22 cellular contexts compared by ENCODE assay signal in the genomic region with DNA sequence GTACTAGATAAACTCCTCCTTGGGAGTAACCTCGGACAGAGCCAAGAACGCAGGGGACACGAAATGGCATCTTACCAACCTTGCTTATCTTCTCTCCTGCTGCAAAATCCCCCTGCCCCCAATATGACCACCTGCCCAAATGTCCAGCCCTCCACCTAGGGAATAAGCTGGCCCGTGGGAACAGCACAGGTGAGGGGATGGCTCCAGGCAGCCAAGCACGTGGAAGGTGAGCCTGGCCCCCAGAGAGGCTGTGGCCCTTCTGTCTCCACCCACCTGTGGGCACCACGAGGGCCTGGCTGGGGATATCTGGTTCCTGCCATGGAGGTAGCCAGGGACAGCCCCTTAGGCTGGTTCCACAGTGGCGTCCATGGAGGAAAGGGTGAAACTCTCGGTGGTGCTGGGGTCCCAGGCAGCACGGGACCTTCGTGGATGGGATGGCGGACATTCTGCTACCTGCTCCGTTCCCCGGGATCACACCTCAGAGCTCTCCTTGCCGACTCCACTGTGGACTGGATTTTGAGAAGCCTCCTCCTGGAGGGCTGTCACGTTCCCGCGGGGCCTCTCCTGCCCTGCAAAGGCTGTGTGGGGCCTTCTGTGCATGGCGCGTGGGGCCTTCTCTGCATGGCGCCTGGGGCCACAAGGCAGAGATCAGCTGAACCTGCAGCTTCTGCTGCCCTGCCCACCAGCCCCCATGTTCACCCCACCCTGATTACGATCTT.
DNase-seq lines count a peak whose midpoint lies in the region; ATAC-seq and TF ChIP-seq lines count a peak whose summit lies in the region.
"Had no signal": no experiment of that assay in that cellular context is flagged by ENCODE, and none has a peak within 500 bp of the region (broad histone marks: within the 10 kb centered on the region; RNA-seq: fewer than 3 reads in every experiment).

No MANE protein-coding gene starts in this region.

- no peaks in the 10 kb centered on the region for H3K9me3 Mint-ChIP-seq in endodermal cell
- peaks cover 2% of the 10 kb centered on the region for H3K9me3 Mint-ChIP-seq in neural progenitor cell
- H3K9me3 Mint-ChIP-seq: CD4-positive, CD25-positive, alpha-beta regulatory T cell had no signal

- H3K4me2 ChIP-seq in neural progenitor cell (peak overlapping the region; percentile 73), osteoblast (ENCODE audit: insufficient read depth, low read length) (no peak overlapping the region)

- no peak overlapping the region for H3K9ac ChIP-seq in endodermal cell (ENCODE audit: extremely low read depth, low read length, poor library complexity, severe bottlenecking)
- no peak overlapping the region for H3K9ac ChIP-seq in neural progenitor cell

- H3K4me1 Mint-ChIP-seq in endodermal cell = peaks cover 8% of the 10 kb centered on the region
- H3K4me1 Mint-ChIP-seq in neural progenitor cell = peaks cover 46% of the 10 kb centered on the region

- no peak for TF ChIP-seq CTCF in heart right ventricle (IDR thresholded peaks at IDR 0.05)
- no peak for TF ChIP-seq CTCF in endodermal cell (conservative IDR thresholded peaks at IDR 0.05)
- no peak for TF ChIP-seq CTCF in neural progenitor cell (IDR thresholded peaks at IDR 0.05)
- no peak for TF ChIP-seq CTCF in uterus (IDR thresholded peaks at IDR 0.05)
- no peak for TF ChIP-seq CTCF in osteoblast (IDR thresholded peaks at IDR 0.05; ENCODE audit: extremely low read depth, low read depth, low read length)

- no peak for ATAC-seq in heart right ventricle
- ATAC-seq: Right ventricle myocardium inferior had no signal

- H3K4me3 ChIP-seq in heart right ventricle (no peak overlapping the region), endodermal cell (ENCODE audit: low read length) (no peak overlapping the region), neural progenitor cell (no peak overlapping the region), uterus (no peak overlapping the region), osteoblast (ENCODE audit: insufficient read depth, low read length) (no peak overlapping the region)

- intact Hi-C loops in cardiac septum (cut with DNase I) (no loop called here), heart right ventricle (cut with DNase I) (no loop called here), uterus (cut with DNase I; ENCODE audit: low total_unique reads) (loop anchor here (10.0 kb wide), 1 partner anchor 45 kb away; no protein-coding TSS in a partner anchor)

- no peak for TF ChIP-seq POLR2A in uterus (IDR thresholded peaks at IDR 0.05)

- 92 to 95% methylated on average over 21 of the region's 21 CpGs for WGBS in heart right ventricle, 2 donors
- WGBS in endodermal cell (ENCODE audit: insufficient coverage in 1 of 2, insufficient read length in 1 of 2), 2 experiments = 91 to 95% methylated on average over 11 to 21 of the region's 21 CpGs

- H3K36me3 ChIP-seq in heart right ventricle (no peaks in the 10 kb centered on the region), endodermal cell (ENCODE audit: control insufficient read depth, insufficient read depth, low read length) (no peaks in the 10 kb centered on the region), neural progenitor cell (no peaks in the 10 kb centered on the region), uterus (no peaks in the 10 kb centered on the region), osteoblast (ENCODE audit: insufficient read depth, low read length) (no peaks in the 10 kb centered on the region)

- H3K36me3 Mint-ChIP-seq in endodermal cell (ENCODE audit: low read depth) (no peaks in the 10 kb centered on the region), neural progenitor cell (peaks cover 5% of the 10 kb centered on the region)
- H3K36me3 Mint-ChIP-seq: CD4-positive, CD25-positive, alpha-beta regulatory T cell; IgD-negative memory B cell had no signal

- H3K4me1 ChIP-seq in heart right ventricle = peaks cover 0 to 20% (median 15%) of the 10 kb centered on the region in 9 donors
- peaks cover 6% of the 10 kb centered on the region for H3K4me1 ChIP-seq in endodermal cell (ENCODE audit: control insufficient read depth, insufficient read depth, low read length)
- H3K4me1 ChIP-seq in neural progenitor cell = peaks cover 32% of the 10 kb centered on the region
- H3K4me1 ChIP-seq in uterus = no peaks in the 10 kb centered on the region
- H3K4me1 ChIP-seq in osteoblast (ENCODE audit: insufficient read depth, low read length) = peaks cover 5% of the 10 kb centered on the region
- H3K4me1 ChIP-seq: Caco-2 had no signal

- no peaks in the 10 kb centered on the region for H3K79me2 ChIP-seq in neural progenitor cell (ENCODE audit: low read depth)
- H3K79me2 ChIP-seq in osteoblast (ENCODE audit: insufficient read depth, low read length) = no peaks in the 10 kb centered on the region

- peaks cover 21% of the 10 kb centered on the region for H3F3A ChIP-seq in neural progenitor cell (ENCODE audit: low read depth)

- H2AFZ ChIP-seq in neural progenitor cell (replicated peaks) (no peak overlapping the region), osteoblast (ENCODE audit: low read length) (no peak overlapping the region)

- H3K4me3 Mint-ChIP-seq in endodermal cell (no peak overlapping the region), neural progenitor cell (no peak overlapping the region)
- H3K4me3 Mint-ChIP-seq: CD4-positive, CD25-positive, alpha-beta regulatory T cell had no signal

- peaks cover 13% of the 10 kb centered on the region for H3K27me3 Mint-ChIP-seq in endodermal cell (ENCODE audit: insufficient read depth)
- H3K27me3 Mint-ChIP-seq in neural progenitor cell (ENCODE audit: insufficient read depth, low read depth) = peaks cover 19% of the 10 kb centered on the region

- H3K27me3 ChIP-seq in heart right ventricle (peaks cover 0 to 23% (median 11%) of the 10 kb centered on the region in 7 donors), endodermal cell (ENCODE audit: control insufficient read depth, insufficient read depth, low read length, poor library complexity, severe bottlenecking) (peaks cover 18% of the 10 kb centered on the region), neural progenitor cell (no peaks in the 10 kb centered on the region), uterus (no peaks in the 10 kb centered on the region), osteoblast (ENCODE audit: insufficient read depth, low read length) (peaks cover 32% of the 10 kb centered on the region)

- H3K27ac ChIP-seq in heart right ventricle (no peak overlapping the region), endodermal cell (ENCODE audit: low read depth, low read length) (no peak overlapping the region), neural progenitor cell (no peak overlapping the region), uterus (no peak overlapping the region), osteoblast (ENCODE audit: low read depth, low read length) (no peak overlapping the region)

- no peaks in the 10 kb centered on the region for H4K20me1 ChIP-seq in neural progenitor cell (ENCODE audit: low read depth)
- H4K20me1 ChIP-seq in osteoblast (ENCODE audit: insufficient read depth, low read length) = no peaks in the 10 kb centered on the region

- H3K27ac Mint-ChIP-seq in endodermal cell = no peak overlapping the region
- peak overlapping the region; percentile 94 for H3K27ac Mint-ChIP-seq in neural progenitor cell
- H3K27ac Mint-ChIP-seq: IgD-negative memory B cell had no signal

- peak; percentile 61 for DNase-seq in cardiac septum (ENCODE audit: low spot score)
- no peak for DNase-seq in heart right ventricle
- peak; percentile 37 for DNase-seq in endodermal cell
- no peak for DNase-seq in neural progenitor cell (ENCODE audit: low spot score)
- no peak for DNase-seq in hippocampal formation (lab: John Stamatoyannopoulos, UW)
- DNase-seq in uterus = no peak
- DNase-seq in osteoblast (ENCODE audit: insufficient read length, low spot score, missing footprints) = no peak
- no peak for DNase-seq in occipital lobe (lab: John Stamatoyannopoulos, UW)
- DNase-seq: 8988T; Caco-2; CD4-positive, CD25-positive, alpha-beta regulatory T cell; DMS153; GDM1; Kasumi-1; MM.1S; NCI-H1092; NCI-H1436 treated with DMSO at 0.1 percent for 48 hours; NCI-H2081 treated with DMSO at 0.1 percent for 48 hours; NCI-H446 treated with DMSO at 0.1 percent for 48 hours; NCI-H69 had no signal

- H3K9me3 ChIP-seq in heart right ventricle = no peaks in the 10 kb centered on the region
- H3K9me3 ChIP-seq in endodermal cell (ENCODE audit: control insufficient read depth, low read length) = no peaks in the 10 kb centered on the region
- H3K9me3 ChIP-seq in neural progenitor cell (ENCODE audit: low read depth) = no peaks in the 10 kb centered on the region
- no peaks in the 10 kb centered on the region for H3K9me3 ChIP-seq in uterus
- no peaks in the 10 kb centered on the region for H3K9me3 ChIP-seq in osteoblast (ENCODE audit: low read depth, low read length)
- H3K9me3 ChIP-seq: Caco-2 had no signal

Comparison
In these comparisons a context has a peak if more than half of its experiments do, and no peak if none do; other contexts are left out.
1. DNase-seq: peak in cardiac septum (single experiment) and endodermal cell (single experiment); none in heart right ventricle (0 of 2), neural progenitor cell (single experiment), hippocampal formation (0 of 2), uterus (0 of 2), osteoblast (single experiment) and occipital lobe (single experiment).